14 cellular contexts compared by ENCODE assay signal in genomic region chr10:125878957-125879835, GRCh38. TPM values are rescaled to one million over a fixed set of nuclear protein-coding genes. Genes with fewer than 3 reads are reported as not detected.
A peak's percentile ranks its signal among the peaks of the same experiment; 100 is the strongest.
DNase-seq lines count a peak whose midpoint lies in the region; ATAC-seq and TF ChIP-seq lines count a peak whose summit lies in the region.
"Had no signal": no experiment of that assay in that cellular context is flagged by ENCODE, and none has a peak within 500 bp of the region (broad histone marks: within the 10 kb centered on the region; RNA-seq: fewer than 3 reads in every experiment).

No MANE protein-coding gene starts in this region.

- H3K4me3 ChIP-seq in AG04450 (ENCODE audit: low read depth, low read length) (no peak overlapping the region), astrocyte of the spinal cord (ENCODE audit: low read depth, low read length) (no peak overlapping the region)
- H3K4me3 ChIP-seq: lung had no signal

- H3K27me3 ChIP-seq in AG04450 (ENCODE audit: control insufficient read depth, insufficient read depth, low read length), result no peaks in the 10 kb centered on the region

- in situ Hi-C loops in astrocyte of the spinal cord (cut with HindIII; ENCODE audit: low sequenced_read_pairs), result no loop called here

- ATAC-seq in GM21526 (IDR thresholded peaks at IDR 0.05; ENCODE audit: low FRiP score, unreplicated experiment), result no peak
- ATAC-seq in GM19452 (IDR thresholded peaks at IDR 0.05; ENCODE audit: unreplicated experiment), result no peak
- ATAC-seq: stimulated activated naive CD8-positive, alpha-beta T cell treated with anti-CD3 and anti-CD28 coated beads, Interleukin-15, amount 100 ng/mL, for 72 hours; T-helper 17 cell had no signal

- CTCF ChIA-PET in AG04450 (lab: Charles Lee), result interaction anchor here (0.7 to 1.4 kb wide), 2 partner anchors 10 to 625 kb away, joined by 3 read pairs; no protein-coding TSS in a partner anchor

- no peaks in the 10 kb centered on the region; the same call in 1 of the 2 replicates for H3K9me3 ChIP-seq in AG04450 (ENCODE audit: control insufficient read depth, insufficient read depth, low read length)

- peak; percentile 80 for DNase-seq in AG04450 (ENCODE audit: low read depth, low spot score)
- peak; percentile 71 for DNase-seq in HS-5 (ENCODE audit: low read depth)
- DNase-seq in astrocyte of the spinal cord (ENCODE audit: low read depth, low spot score), result peak; percentile 96
- DNase-seq in islet precursor cell, result peak; percentile 57
- no peak for DNase-seq in activated effector memory CD4-positive, alpha-beta T cell treated with anti-CD3 and anti-CD28 coated beads, Interleukin-2, amount 50 U/mL, for 16 hours
- DNase-seq in iPS-NIHi11 (ENCODE audit: low spot score), result no peak
- DNase-seq: activated T-cell treated with anti-CD3 and anti-CD28 coated beads, Interleukin-2, amount 50 U/mL, for 24 hours; H7; stimulated activated naive CD8-positive, alpha-beta T cell treated with anti-CD3 and anti-CD28 coated beads, Interleukin-15, amount 100 ng/mL, for 72 hours; T-helper 17 cell had no signal

- no peak for TF ChIP-seq CTCF in AG04450 (IDR thresholded peaks at IDR 0.05; ENCODE audit: low read depth, low read length)
- no peak for TF ChIP-seq CTCF in astrocyte of the spinal cord (IDR thresholded peaks at IDR 0.05; ENCODE audit: low read depth, low read length)

- POLR2A ChIA-PET in AG04450 (lab: Yijun Ruan, JAX), result interaction anchor here (0.9 kb wide), 1 partner anchor 9 kb away, joined by 6 read pairs; no protein-coding TSS in a partner anchor

- H3K27ac ChIP-seq in AG04450 (ENCODE audit: low read depth, low read length), result peak overlapping the region; percentile 74
- H3K27ac ChIP-seq: C4-2B had no signal

RNA-seq across cellular contexts. Expression of gene DHX32, which starts 1.9 kb away (rescaled TPM):
- polyA plus RNA-seq in AG04450 (2011; rRNA removed), result 24.2 and 30.8 TPM in 2 replicates
- polyA minus RNA-seq in AG04450 (2011; rRNA and poly(A)+ RNA removed), result 22.6 and 26.9 TPM in 2 replicates

RNA-seq across cellular contexts. Expression of gene FANK1, which starts 17.2 kb away (rescaled TPM):
- 2.8 and 4.0 TPM in 2 replicates for polyA plus RNA-seq in AG04450 (2011; rRNA removed)
- polyA minus RNA-seq in AG04450 (2011; rRNA and poly(A)+ RNA removed), result 1.7 and 2.8 TPM in 2 replicates

RNA-seq across cellular contexts. Expression of gene BCCIP, which starts 55.9 kb away (rescaled TPM):
- polyA plus RNA-seq in AG04450 (2011; rRNA removed), result 43.8 and 63.8 TPM in 2 replicates
- polyA minus RNA-seq in AG04450 (2011; rRNA and poly(A)+ RNA removed), result 26.1 and 31.2 TPM in 2 replicates

RNA-seq across cellular contexts. Expression of gene UROS, which starts 56.1 kb away (rescaled TPM):
- 61.1 and 65.9 TPM in 2 replicates for polyA plus RNA-seq in AG04450 (2011; rRNA removed)
- polyA minus RNA-seq in AG04450 (2011; rRNA and poly(A)+ RNA removed), result 32.2 and 33.4 TPM in 2 replicates

Comparison
In these comparisons a context has a peak if more than half of its experiments do, and no peak if none do; other contexts are left out.
1. DNase-seq: peak in AG04450 (single experiment), HS-5 (single experiment), astrocyte of the spinal cord (single experiment) and islet precursor cell (single experiment); none in activated effector memory CD4-positive, alpha-beta T cell treated with anti-CD3 and anti-CD28 coated beads, Interleukin-2, amount 50 U/mL, for 16 hours (single experiment) and iPS-NIHi11 (single experiment).